ENCODE assay signal across 8 cellular contexts in genomic region chr6:4112366-4112765, GRCh38. TPM values are rescaled to one million over a fixed set of nuclear protein-coding genes. Genes with fewer than 3 reads are reported as not detected.
"Had no signal": no experiment of that assay in that cellular context is flagged by ENCODE, and none has a peak within 500 bp of the region (broad histone marks: within the 10 kb centered on the region; RNA-seq: fewer than 3 reads in every experiment).

No MANE protein-coding gene starts in this region.

- ATAC-seq: GM12878 had no signal

- DNase-seq: GDM1, GF-D8 had no signal

- FAIRE-seq: GM12878, GM12891, GM12892, GM18507, GM19239 had no signal

- H3K4me3 ChIP-seq: GM12878 had no signal

RNA-seq across cellular contexts. Expression of gene FAM217A, which starts 33.4 kb away (rescaled TPM):
- total RNA-seq: G401, GM12878 had no signal
